8 cellular contexts compared by ENCODE assay signal in the genomic region with DNA sequence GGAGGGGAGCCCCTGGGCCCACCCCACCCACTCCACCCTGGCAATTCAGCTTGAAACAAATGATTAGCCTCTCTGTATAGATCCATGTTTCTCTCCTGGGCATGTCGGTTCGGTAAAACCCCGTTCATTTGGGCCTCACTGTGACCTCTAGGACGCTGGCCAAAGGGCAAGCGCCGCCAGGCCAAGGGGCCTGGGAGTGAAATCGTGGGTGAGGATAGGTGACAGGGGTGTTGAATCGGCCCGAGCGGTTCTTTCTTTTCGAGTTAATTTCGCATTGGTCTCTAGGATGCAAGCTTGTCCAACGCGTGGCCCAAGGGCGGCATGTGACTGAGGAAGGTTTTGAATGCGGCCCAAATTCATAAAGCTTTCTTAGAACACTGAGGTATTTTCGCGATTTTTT. TPM values are rescaled to one million over a fixed set of nuclear protein-coding genes. Genes with fewer than 3 reads are reported as not detected.
DNase-seq lines count a peak whose midpoint lies in the region; ATAC-seq and TF ChIP-seq lines count a peak whose summit lies in the region.
"Had no signal": no experiment of that assay in that cellular context is flagged by ENCODE, and none has a peak within 500 bp of the region (broad histone marks: within the 10 kb centered on the region; RNA-seq: fewer than 3 reads in every experiment).

No MANE protein-coding gene starts in this region.

- no peak overlapping the region for H3K4me3 ChIP-seq in HEK293 (ENCODE audit: low read depth, low read length)
- peak overlapping the region in 2 of 4 donors; percentile 63 to 77 for H3K4me3 ChIP-seq in esophagus squamous epithelium
- no peak overlapping the region for H3K4me3 ChIP-seq in smooth muscle cell
- no peak overlapping the region for H3K4me3 ChIP-seq in PC-3 (ENCODE audit: low read length)

- TF ChIP-seq CTCF in HEK293 (tag by site-specific recombination; IDR thresholded peaks at IDR 0.05) (no peak), esophagus squamous epithelium (IDR thresholded peaks at IDR 0.05) (no peak), smooth muscle cell (IDR thresholded peaks at IDR 0.05; ENCODE audit: borderline replicate concordance, insufficient read depth, poor library complexity, severe bottlenecking) (no peak), PC-3 (conservative IDR thresholded peaks at IDR 0.05; ENCODE audit: low read depth, low read length) (no peak)

- TF ChIP-seq POLR2A in esophagus squamous epithelium (IDR thresholded peaks at IDR 0.05) = no peak

- H3K27me3 ChIP-seq in esophagus squamous epithelium = peaks cover 0 to 100% (median 0%) of the 10 kb centered on the region in 4 donors
- H3K27me3 ChIP-seq in smooth muscle cell (ENCODE audit: low read depth) = peaks cover 4% of the 10 kb centered on the region
- H3K27me3 ChIP-seq in PC-3 (ENCODE audit: low read length) = no peaks in the 10 kb centered on the region

- H2AFZ ChIP-seq in smooth muscle cell (ENCODE audit: low read depth) (no peak overlapping the region), PC-3 (ENCODE audit: low read length) (no peak overlapping the region)

- peak overlapping the region; percentile 92 for H3K4me2 ChIP-seq in smooth muscle cell
- no peak overlapping the region for H3K4me2 ChIP-seq in PC-3 (ENCODE audit: low read length)

- no peak overlapping the region for H3K27ac ChIP-seq in HEK293 (ENCODE audit: extremely low read depth, low read depth, low read length)
- peak overlapping the region; percentile 69 to 96 (median 92) for H3K27ac ChIP-seq in esophagus squamous epithelium
- H3K27ac ChIP-seq in smooth muscle cell (ENCODE audit: low read depth) = no peak overlapping the region
- no peak overlapping the region for H3K27ac ChIP-seq in PC-3 (ENCODE audit: low read length)

- H3K4me3 Mint-ChIP-seq in T-cell = peak overlapping the region; percentile 73 to 78 (median 78)

- POLR2A ChIA-PET in HEK293 (lab: Yijun Ruan, JAX) (no interaction called here), T-cell (lab: Charles Lee) (interaction anchor here (1.6 to 2.9 kb wide), 2 partner anchors 11 to 15 kb away, joined by 4 to 13 read pairs; no protein-coding TSS in a partner anchor), PC-3 (lab: Charles Lee; ENCODE audit: unreplicated experiment) (no interaction called here)

- H4K20me1 ChIP-seq in smooth muscle cell (ENCODE audit: low read depth) = no peaks in the 10 kb centered on the region
- H4K20me1 ChIP-seq in PC-3 (ENCODE audit: low read length) = no peaks in the 10 kb centered on the region

- no peaks in the 10 kb centered on the region for H3K36me3 Mint-ChIP-seq in T-cell

- H3K27me3 Mint-ChIP-seq in T-cell = no peaks in the 10 kb centered on the region

- H3K79me2 ChIP-seq in smooth muscle cell (ENCODE audit: low read depth) (no peaks in the 10 kb centered on the region), PC-3 (ENCODE audit: low read length) (no peaks in the 10 kb centered on the region)

- H3K27ac Mint-ChIP-seq in T-cell = peak overlapping the region; percentile 83 to 87

- H3K9me3 Mint-ChIP-seq in T-cell = no peaks in the 10 kb centered on the region

- H3K36me3 ChIP-seq in HEK293 (ENCODE audit: control insufficient read depth in 2 of 2, insufficient read depth in 1 of 2, low read length in 2 of 2) = no peaks in the 10 kb centered on the region
- no peaks in the 10 kb centered on the region for H3K36me3 ChIP-seq in esophagus squamous epithelium
- no peaks in the 10 kb centered on the region for H3K36me3 ChIP-seq in smooth muscle cell (ENCODE audit: low read depth)
- no peaks in the 10 kb centered on the region for H3K36me3 ChIP-seq in PC-3 (ENCODE audit: low read depth, low read length)

- no TSS peak for BruUV-seq in PC-3 (replicated peaks; lab: Mats Ljungman, UMichigan)

- no peaks in the 10 kb centered on the region for H3K9me3 ChIP-seq in HEK293 (ENCODE audit: control insufficient read depth, insufficient read depth, low read depth, low read length)
- no peaks in the 10 kb centered on the region for H3K9me3 ChIP-seq in esophagus squamous epithelium
- no peaks in the 10 kb centered on the region for H3K9me3 ChIP-seq in smooth muscle cell (replicated peaks; ENCODE audit: low read depth)
- no peaks in the 10 kb centered on the region for H3K9me3 ChIP-seq in PC-3 (ENCODE audit: low read length)

- DNase-seq in T-cell (no peak), esophagus squamous epithelium (lab: John Stamatoyannopoulos, UW) (no peak), smooth muscle cell (lab: John Stamatoyannopoulos, UW; ENCODE audit: unreplicated experiment) (no peak), PC-3 (no peak), NCI-H2196 treated with DMSO at 0.1 percent for 48 hours (lab: John Stamatoyannopoulos, UW; ENCODE audit: unreplicated experiment) (no peak), KG1 (lab: John Stamatoyannopoulos, UW) (no peak)
- DNase-seq: NCI-H1694 had no signal

- H3K4me1 ChIP-seq in HEK293 (ENCODE audit: control insufficient read depth, insufficient read depth, low read length) (peaks cover 9% of the 10 kb centered on the region), esophagus squamous epithelium (peaks cover 16 to 70% (median 46%) of the 10 kb centered on the region in 3 donors), smooth muscle cell (ENCODE audit: low read depth) (peaks cover 25% of the 10 kb centered on the region), PC-3 (ENCODE audit: insufficient read depth, low read length) (peaks cover 2% of the 10 kb centered on the region)

- H3K9ac ChIP-seq in smooth muscle cell (ENCODE audit: low read depth) (no peak overlapping the region), PC-3 (ENCODE audit: low read length) (no peak overlapping the region)

- CTCF ChIA-PET in HEK293 (lab: Yijun Ruan, JAX) = no interaction called here
- CTCF ChIA-PET in T-cell (lab: Charles Lee) = interaction anchor here in 1 of 2 donors (0.7 to 2.5 kb wide), 3 partner anchors 9 to 27 kb away, joined by 3 to 15 read pairs (median 4); no protein-coding TSS in a partner anchor
- CTCF ChIA-PET in PC-3 (lab: Charles Lee) = no interaction called here

- intact Hi-C loops in esophagus squamous epithelium (cut with DNase I) = no loop called here
- intact Hi-C loops in PC-3 (cut with micrococcal nuclease) = no loop called here

- no peaks in the 10 kb centered on the region for H3K9me2 ChIP-seq in PC-3 (replicated peaks; ENCODE audit: low read length)

- WGBS in esophagus squamous epithelium, 2 donors = 83 to 92% methylated on average over 18 of the region's 18 CpGs
- WGBS in smooth muscle cell (ENCODE audit: low lambda C conversion rate) = 95% methylated on average over 18 of the region's 18 CpGs

- H3F3A ChIP-seq in smooth muscle cell (ENCODE audit: low read depth) (no peaks in the 10 kb centered on the region), PC-3 (ENCODE audit: low read length, unreplicated experiment) (no peaks in the 10 kb centered on the region)

- ATAC-seq in T-cell (replicated peaks in 1 of 4) = no peak
- no peak for ATAC-seq in PC-3

- peaks cover 46 to 72% (median 56%) of the 10 kb centered on the region in 3 donors for H3K4me1 Mint-ChIP-seq in T-cell

TF ChIP-seq in HEK293, 187 proteins besides CTCF, POLR2A, EP300 and RAD21:
- TF ChIP-seq, protein P1, sequence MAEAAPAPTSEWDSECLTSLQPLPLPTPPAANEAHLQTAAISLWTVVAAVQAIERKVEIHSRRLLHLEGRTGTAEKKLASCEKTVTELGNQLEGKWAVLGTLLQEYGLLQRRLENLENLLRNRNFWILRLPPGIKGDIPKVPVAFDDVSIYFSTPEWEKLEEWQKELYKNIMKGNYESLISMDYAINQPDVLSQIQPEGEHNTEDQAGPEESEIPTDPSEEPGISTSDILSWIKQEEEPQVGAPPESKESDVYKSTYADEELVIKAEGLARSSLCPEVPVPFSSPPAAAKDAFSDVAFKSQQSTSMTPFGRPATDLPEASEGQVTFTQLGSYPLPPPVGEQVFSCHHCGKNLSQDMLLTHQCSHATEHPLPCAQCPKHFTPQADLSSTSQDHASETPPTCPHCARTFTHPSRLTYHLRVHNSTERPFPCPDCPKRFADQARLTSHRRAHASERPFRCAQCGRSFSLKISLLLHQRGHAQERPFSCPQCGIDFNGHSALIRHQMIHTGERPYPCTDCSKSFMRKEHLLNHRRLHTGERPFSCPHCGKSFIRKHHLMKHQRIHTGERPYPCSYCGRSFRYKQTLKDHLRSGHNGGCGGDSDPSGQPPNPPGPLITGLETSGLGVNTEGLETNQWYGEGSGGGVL (tag by site-specific recombination; IDR thresholded peaks at IDR 0.05) = no peak
- 0 out of 2 replicates have a peak, but pooled peaks have one; percentile 44 for TF ChIP-seq BCL11B (tag by site-specific recombination; IDR thresholded peaks at IDR 0.05; ENCODE audit: low read depth)
- TF ChIP-seq, protein P2, sequence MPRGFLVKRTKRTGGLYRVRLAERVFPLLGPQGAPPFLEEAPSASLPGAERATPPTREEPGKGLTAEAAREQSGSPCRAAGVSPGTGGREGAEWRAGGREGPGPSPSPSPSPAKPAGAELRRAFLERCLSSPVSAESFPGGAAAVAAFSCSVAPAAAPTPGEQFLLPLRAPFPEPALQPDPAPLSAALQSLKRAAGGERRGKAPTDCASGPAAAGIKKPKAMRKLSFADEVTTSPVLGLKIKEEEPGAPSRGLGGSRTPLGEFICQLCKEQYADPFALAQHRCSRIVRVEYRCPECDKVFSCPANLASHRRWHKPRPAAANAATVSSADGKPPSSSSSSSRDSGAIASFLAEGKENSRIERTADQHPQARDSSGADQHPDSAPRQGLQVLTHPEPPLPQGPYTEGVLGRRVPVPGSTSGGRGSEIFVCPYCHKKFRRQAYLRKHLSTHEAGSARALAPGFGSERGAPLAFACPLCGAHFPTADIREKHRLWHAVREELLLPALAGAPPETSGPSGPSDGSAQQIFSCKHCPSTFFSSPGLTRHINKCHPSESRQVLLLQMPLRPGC (tag by site-specific recombination; IDR thresholded peaks at IDR 0.05) = no peak

RNA-seq across cellular contexts. Expression of a gene that starts 9.9 kb away (rescaled TPM):
- 100 to 1,000 TPM; 105 to 140 (median 116) TPM for total RNA-seq in T-cell
- total RNA-seq in esophagus squamous epithelium = 10 to 100 TPM in 1 of 4 donors, 1 to 10 TPM in 3; 2.8 to 25.9 (median 5.7) TPM
- 11.0 and 12.1 TPM in 2 replicates for total RNA-seq in smooth muscle cell
- 20.4 and 25.6 TPM in 2 replicates for polyA plus RNA-seq in smooth muscle cell
- total RNA-seq in PC-3 (2014; rRNA removed) = 6.1 and 8.2 TPM in 2 replicates

RNA-seq across cellular contexts. Expression of a gene that starts 21.5 kb away (rescaled TPM):
- under 1 TPM in 1 of 5 donors, not detected in 4; 0.23 TPM for total RNA-seq in T-cell
- not detected for total RNA-seq in esophagus squamous epithelium
- not detected in 2 replicates for total RNA-seq in smooth muscle cell
- 0.21 TPM in 1 of 2 replicates, not detected in the other for polyA plus RNA-seq in smooth muscle cell
- 0.18 and 0.40 TPM in 2 replicates for total RNA-seq in PC-3 (2014; rRNA removed)

Comparison
In these comparisons a context has a peak if more than half of its experiments do, and no peak if none do; other contexts are left out.
1. H3K27ac ChIP-seq: peak in esophagus squamous epithelium (4 of 4); none in HEK293 (single experiment), smooth muscle cell (single experiment) and PC-3 (single experiment).
2. POLR2A ChIA-PET loops: an anchor here in T-cell (1.6 to 2.9 kb wide); none called in HEK293 and PC-3.